25 cellular contexts compared by ENCODE assay signal in the genomic region with DNA sequence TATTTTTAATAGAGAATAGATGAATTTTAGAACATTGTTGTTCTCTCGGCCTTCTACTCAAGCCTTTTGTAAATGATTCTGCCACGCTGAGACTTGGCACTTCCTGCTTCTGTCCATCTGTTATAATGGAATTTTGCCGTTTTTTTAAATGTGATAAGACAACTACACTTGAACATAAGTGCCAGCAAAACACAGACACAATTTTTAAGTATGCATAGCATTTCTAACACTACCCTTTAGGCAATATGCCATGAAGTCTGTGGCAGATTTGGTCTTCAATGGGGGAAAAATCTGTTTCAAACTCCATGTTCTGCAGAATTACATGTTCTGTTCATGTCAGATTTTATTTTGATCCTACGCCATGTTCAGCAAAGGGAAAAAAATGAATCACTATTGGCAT.
"Had no signal": no experiment of that assay in that cellular context is flagged by ENCODE, and none has a peak within 500 bp of the region (broad histone marks: within the 10 kb centered on the region; RNA-seq: fewer than 3 reads in every experiment).

No MANE protein-coding gene starts in this region.

- H3K27ac Mint-ChIP-seq: activated B cell treated with CpG ODN at 0.5 μM for 24 hours; activated CD8-positive, alpha-beta T cell treated with anti-CD3 and anti-CD28 coated beads for 36 hours; activated naive CD8-positive, alpha-beta T cell; activated T-helper 17 cell treated with anti-CD3 and anti-CD28 coated beads, Interleukin-2, amount 50 U/mL, for 72 hours; dendritic cell treated with granulocyte-macrophage colony-stimulating factor and Interleukin-4, amounts not matched to agents 40 ng/mL and 50 ng/mL, for 4 days; endodermal cell had no signal

- H3K4me1 Mint-ChIP-seq: activated B cell treated with CpG ODN at 0.5 μM for 24 hours; activated T-helper 17 cell treated with anti-CD3 and anti-CD28 coated beads, Interleukin-2, amount 50 U/mL, for 72 hours; endodermal cell had no signal

- H3K36me3 Mint-ChIP-seq: activated naive CD8-positive, alpha-beta T cell had no signal

- H3K27me3 Mint-ChIP-seq: activated B cell treated with CpG ODN at 0.5 μM for 24 hours; activated CD8-positive, alpha-beta T cell treated with anti-CD3 and anti-CD28 coated beads for 36 hours; activated naive CD8-positive, alpha-beta T cell; activated T-helper 17 cell treated with anti-CD3 and anti-CD28 coated beads, Interleukin-2, amount 50 U/mL, for 72 hours; dendritic cell treated with granulocyte-macrophage colony-stimulating factor and Interleukin-4, amounts not matched to agents 40 ng/mL and 50 ng/mL, for 4 days had no signal

- H3K9me3 Mint-ChIP-seq: activated B cell treated with CpG ODN at 0.5 μM for 24 hours; activated CD8-positive, alpha-beta T cell treated with anti-CD3 and anti-CD28 coated beads for 36 hours; activated T-cell treated with anti-CD3 and anti-CD28 coated beads, Interleukin-2, amount 50 U/mL, for 4 hours; activated T-helper 17 cell treated with anti-CD3 and anti-CD28 coated beads, Interleukin-2, amount 50 U/mL, for 72 hours; endodermal cell had no signal

- H3K4me3 Mint-ChIP-seq: activated B cell treated with CpG ODN at 0.5 μM for 24 hours; activated CD8-positive, alpha-beta T cell treated with anti-CD3 and anti-CD28 coated beads for 36 hours; activated naive CD8-positive, alpha-beta T cell; activated T-cell treated with anti-CD3 and anti-CD28 coated beads, Interleukin-2, amount 50 U/mL, for 4 hours; activated T-helper 17 cell treated with anti-CD3 and anti-CD28 coated beads, Interleukin-2, amount 50 U/mL, for 72 hours; dendritic cell treated with granulocyte-macrophage colony-stimulating factor and Interleukin-4, amounts not matched to agents 40 ng/mL and 50 ng/mL, for 4 days; endodermal cell had no signal

- H3K4me3 ChIP-seq: coronary artery, dorsolateral prefrontal cortex, gastrocnemius medialis, heart left ventricle had no signal

- DNase-seq: activated B cell treated with CpG ODN at 0.5 μM for 24 hours; activated CD4-positive, alpha-beta T cell treated with anti-CD3 and anti-CD28 coated beads for 48 hours; activated CD4-positive, alpha-beta T cell treated with anti-CD3 and anti-CD28 coated beads, Interleukin-2, amount 50 U/mL, for 1 hour; activated CD4-positive, alpha-beta T cell treated with anti-CD3 and anti-CD28 coated beads, Interleukin-2, amount 50 U/mL, for 48 hours; activated CD8-positive, alpha-beta memory T cell treated with anti-CD3 and anti-CD28 coated beads for 24 hours; activated CD8-positive, alpha-beta T cell treated with anti-CD3 and anti-CD28 coated beads for 36 hours; activated effector memory CD4-positive, alpha-beta T cell treated with Interleukin-2 at 50 U/mL for 16 hours; activated gamma-delta T cell treated with Interleukin-2 at 50 U/mL for 16 hours; activated naive CD4-positive, alpha-beta T cell treated with anti-CD3 and anti-CD28 coated beads, Interleukin-2, amount 50 U/mL, for 16 hours; activated naive CD4-positive, alpha-beta T cell treated with Interleukin-2 at 50 U/mL for 16 hours; activated T-cell treated with anti-CD3 and anti-CD28 coated beads, Interleukin-2, amount 50 U/mL, for 4 hours; amniotic stem cell; effector memory CD4-positive, alpha-beta T cell; endodermal cell; foreskin keratinocyte; gastrocnemius medialis; glutamatergic neuron; heart left ventricle; T1000; WERI-Rb-1 had no signal
